ENCODE assay signal across 2 cellular contexts in genomic region chr12:14854586-14855163, GRCh38.
TF ChIP-seq lines count a peak whose summit lies in the region.

No MANE protein-coding gene starts in this region.

TF ChIP-seq in SK-N-SH, 30 proteins besides CTCF, POLR2A, EP300 and RAD21 (continued from another document):
- TF ChIP-seq, protein P1, sequence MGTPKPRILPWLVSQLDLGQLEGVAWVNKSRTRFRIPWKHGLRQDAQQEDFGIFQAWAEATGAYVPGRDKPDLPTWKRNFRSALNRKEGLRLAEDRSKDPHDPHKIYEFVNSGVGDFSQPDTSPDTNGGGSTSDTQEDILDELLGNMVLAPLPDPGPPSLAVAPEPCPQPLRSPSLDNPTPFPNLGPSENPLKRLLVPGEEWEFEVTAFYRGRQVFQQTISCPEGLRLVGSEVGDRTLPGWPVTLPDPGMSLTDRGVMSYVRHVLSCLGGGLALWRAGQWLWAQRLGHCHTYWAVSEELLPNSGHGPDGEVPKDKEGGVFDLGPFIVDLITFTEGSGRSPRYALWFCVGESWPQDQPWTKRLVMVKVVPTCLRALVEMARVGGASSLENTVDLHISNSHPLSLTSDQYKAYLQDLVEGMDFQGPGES (IDR thresholded peaks at IDR 0.05; ENCODE audit: low read depth, low read length): no peak
- TF ChIP-seq MXI1 (IDR thresholded peaks at IDR 0.05; ENCODE audit: low read depth, low read length): no peak
- TF ChIP-seq RFX5 (IDR thresholded peaks at IDR 0.05; ENCODE audit: low read length): no peak
- TF ChIP-seq FOXM1 (IDR thresholded peaks at IDR 0.05; ENCODE audit: low read depth): no peak
- no peak for TF ChIP-seq USF2 (IDR thresholded peaks at IDR 0.05; ENCODE audit: borderline replicate concordance, low read depth, low read length)
- no peak for TF ChIP-seq POLR2AphosphoS5 (IDR thresholded peaks at IDR 0.05; ENCODE audit: low read depth, low read length)
- no peak for TF ChIP-seq FOSL2 (IDR thresholded peaks at IDR 0.05; ENCODE audit: borderline replicate concordance, low read depth)
- TF ChIP-seq RCOR1 (IDR thresholded peaks at IDR 0.05; ENCODE audit: low read length): no peak
- TF ChIP-seq, protein P2, sequence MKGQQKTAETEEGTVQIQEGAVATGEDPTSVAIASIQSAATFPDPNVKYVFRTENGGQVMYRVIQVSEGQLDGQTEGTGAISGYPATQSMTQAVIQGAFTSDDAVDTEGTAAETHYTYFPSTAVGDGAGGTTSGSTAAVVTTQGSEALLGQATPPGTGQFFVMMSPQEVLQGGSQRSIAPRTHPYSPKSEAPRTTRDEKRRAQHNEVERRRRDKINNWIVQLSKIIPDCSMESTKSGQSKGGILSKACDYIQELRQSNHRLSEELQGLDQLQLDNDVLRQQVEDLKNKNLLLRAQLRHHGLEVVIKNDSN (IDR thresholded peaks at IDR 0.05; ENCODE audit: borderline replicate concordance, low read depth): no peak
- no peak for TF ChIP-seq EZH2phosphoT487 (IDR thresholded peaks at IDR 0.05; ENCODE audit: borderline replicate concordance, low read depth)

TF ChIP-seq in SK-N-SH treated with all-trans-retinoic acid at 6 μM for 48 hours, 23 proteins besides CTCF, POLR2A, EP300 and RAD21 (continued from another document):
- TF ChIP-seq TSHZ2 (CRISPR knock-in tag; IDR thresholded peaks at IDR 0.05) (no peak), OSR1 (CRISPR knock-in tag; IDR thresholded peaks at IDR 0.05) (no peak), ESRRG (CRISPR knock-in tag; IDR thresholded peaks at IDR 0.05) (no peak), ARNTL (CRISPR knock-in tag; IDR thresholded peaks at IDR 0.05; ENCODE audit: borderline replicate concordance, low read depth) (no peak), TOX (CRISPR knock-in tag; IDR thresholded peaks at IDR 0.05; ENCODE audit: borderline replicate concordance) (no peak), ZNF8 (CRISPR knock-in tag; IDR thresholded peaks at IDR 0.05) (no peak)
